19 cellular contexts compared by ENCODE assay signal in genomic region chr12:27531916-27532315, GRCh38.
"Had no signal": no experiment of that assay in that cellular context is flagged by ENCODE, and none has a peak within 500 bp of the region (broad histone marks: within the 10 kb centered on the region; RNA-seq: fewer than 3 reads in every experiment).

No MANE protein-coding gene starts in this region.

- H3K9me3 ChIP-seq: sigmoid colon, tibial nerve, vagina had no signal

- H3K9me3 Mint-ChIP-seq: activated CD4-positive, alpha-beta T cell treated with anti-CD3 and anti-CD28 coated beads, Interleukin-2, amount 10 ng/mL, durations not matched to agents 24 days and 14 days; activated T-cell treated with anti-CD3 and anti-CD28 coated beads, Interleukin-2, amount 50 U/mL, for 72 hours; stimulated activated effector memory CD8-positive, alpha-beta T cell treated with anti-CD3 and anti-CD28 coated beads, Interleukin-12 subunit alpha, Interleukin-12 subunit beta, amount 100 ng/mL, for 72 hours; T-helper 2 cell treated with Interferon-gamma antibody and Interleukin-4, amounts not matched to agents 5 μg/mL and 100 μg/mL, for 36 hours had no signal

- ATAC-seq: activated CD8-positive, alpha-beta T cell treated with anti-CD3 and anti-CD28 coated beads, Interleukin-2, amount 10 ng/mL, durations not matched to agents 7 days and 5 days; activated T-cell treated with anti-CD3 and anti-CD28 coated beads, Interleukin-2, amount 50 U/mL, for 72 hours; foreskin keratinocyte; left cardiac atrium; stimulated activated effector memory CD8-positive, alpha-beta T cell treated with anti-CD3 and anti-CD28 coated beads, Interleukin-12 subunit alpha, Interleukin-12 subunit beta, amount 100 ng/mL, for 72 hours had no signal

- H3K27me3 Mint-ChIP-seq: activated naive CD8-positive, alpha-beta T cell had no signal

- H3K27me3 ChIP-seq: foreskin keratinocyte, sigmoid colon, tibial nerve, vagina had no signal

- H3K36me3 Mint-ChIP-seq: activated naive CD8-positive, alpha-beta T cell; stimulated activated effector memory CD8-positive, alpha-beta T cell treated with anti-CD3 and anti-CD28 coated beads, Interleukin-12 subunit alpha, Interleukin-12 subunit beta, amount 100 ng/mL, for 72 hours had no signal

- DNase-seq: activated CD4-positive, alpha-beta T cell treated with anti-CD3 and anti-CD28 coated beads, Interleukin-2, amount 10 ng/mL, durations not matched to agents 24 days and 14 days; activated CD4-positive, CD25-positive, alpha-beta regulatory T cell; activated CD8-positive, alpha-beta memory T cell treated with anti-CD3 and anti-CD28 coated beads, Interleukin-2, amount 50 U/mL, for 4 hours; activated CD8-positive, alpha-beta T cell treated with anti-CD3 and anti-CD28 coated beads, Interleukin-2, amount 10 ng/mL, durations not matched to agents 7 days and 5 days; activated gamma-delta T cell; activated T-cell treated with anti-CD3 and anti-CD28 coated beads, Interleukin-2, amount 50 U/mL, for 72 hours; foreskin keratinocyte; glutamatergic neuron; left cardiac atrium; sigmoid colon; stimulated activated CD4-positive, alpha-beta T cell treated with anti-CD3 and anti-CD28 coated beads, Interleukin-12 subunit alpha, Interleukin-12 subunit beta, amount 100 ng/mL, for 4 hours; stimulated activated CD4-positive, alpha-beta T cell treated with anti-CD3 and anti-CD28 coated beads, Interleukin-2, amount 100 ng/mL, for 24 hours had no signal

- H3K27ac ChIP-seq: foreskin keratinocyte, tibial nerve, vagina had no signal

- H3K4me3 ChIP-seq: lung, sigmoid colon, tibial nerve, vagina had no signal

- H3K36me3 ChIP-seq: tibial nerve had no signal

- H3K4me3 Mint-ChIP-seq: activated CD4-positive, alpha-beta T cell treated with anti-CD3 and anti-CD28 coated beads, Interleukin-2, amount 10 ng/mL, durations not matched to agents 24 days and 14 days; activated CD8-positive, alpha-beta T cell treated with anti-CD3 and anti-CD28 coated beads, Interleukin-2, amount 10 ng/mL, durations not matched to agents 7 days and 5 days; activated naive CD8-positive, alpha-beta T cell; activated T-cell treated with anti-CD3 and anti-CD28 coated beads, Interleukin-2, amount 50 U/mL, for 72 hours; neural crest cell; stimulated activated effector memory CD8-positive, alpha-beta T cell treated with anti-CD3 and anti-CD28 coated beads, Interleukin-12 subunit alpha, Interleukin-12 subunit beta, amount 100 ng/mL, for 72 hours; T-helper 2 cell treated with Interferon-gamma antibody and Interleukin-4, amounts not matched to agents 5 μg/mL and 100 μg/mL, for 36 hours had no signal

- H3K27ac Mint-ChIP-seq: activated CD4-positive, alpha-beta T cell treated with anti-CD3 and anti-CD28 coated beads, Interleukin-2, amount 10 ng/mL, durations not matched to agents 24 days and 14 days; activated CD8-positive, alpha-beta T cell treated with anti-CD3 and anti-CD28 coated beads, Interleukin-2, amount 10 ng/mL, durations not matched to agents 7 days and 5 days; activated naive CD8-positive, alpha-beta T cell; activated T-cell treated with anti-CD3 and anti-CD28 coated beads, Interleukin-2, amount 50 U/mL, for 72 hours; stimulated activated effector memory CD8-positive, alpha-beta T cell treated with anti-CD3 and anti-CD28 coated beads, Interleukin-12 subunit alpha, Interleukin-12 subunit beta, amount 100 ng/mL, for 72 hours; T-helper 2 cell treated with Interferon-gamma antibody and Interleukin-4, amounts not matched to agents 5 μg/mL and 100 μg/mL, for 36 hours had no signal
